In the genomic region with DNA sequence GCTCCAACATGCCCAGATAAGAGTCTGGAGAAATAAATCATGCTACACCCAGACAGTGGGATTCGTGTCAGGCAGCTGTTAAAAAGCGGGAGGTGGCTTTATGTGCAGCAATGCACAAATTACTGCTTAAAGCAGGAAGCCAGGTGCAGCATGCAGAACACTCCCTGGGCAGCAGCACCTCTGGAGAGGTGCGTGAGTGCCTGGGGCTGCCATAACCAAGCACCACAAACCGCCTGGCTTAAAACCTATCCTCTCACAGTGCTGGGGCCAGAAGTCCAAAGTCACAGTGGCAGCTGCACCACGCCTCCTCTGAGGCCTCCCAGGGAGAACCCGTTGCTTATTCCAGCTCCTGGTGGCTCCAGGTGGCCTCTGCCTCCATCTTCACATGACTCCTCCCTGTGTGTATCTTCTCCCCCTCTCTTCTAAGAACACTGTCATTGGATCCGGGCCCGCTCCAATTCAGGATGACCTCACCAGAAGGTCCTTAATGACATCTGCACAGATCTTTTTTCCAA, we compare ENCODE assay signal across 1 cellular context.
TF ChIP-seq lines count a peak whose summit lies in the region.

No MANE protein-coding gene starts in this region.

TF ChIP-seq in GM23338, 12 proteins besides CTCF, POLR2A, EP300 and RAD21 (continued from another document):
- TF ChIP-seq ZNF462 (CRISPR knock-in tag; IDR thresholded peaks at IDR 0.05) = no peak
- no peak for TF ChIP-seq ZNF331 (CRISPR knock-in tag; IDR thresholded peaks at IDR 0.05; ENCODE audit: low read depth)
- TF ChIP-seq REST (IDR thresholded peaks at IDR 0.05; ENCODE audit: unreplicated experiment) = no peak
- no peak for TF ChIP-seq EZH2 (IDR thresholded peaks at IDR 0.05; ENCODE audit: low read depth, unreplicated experiment)
- no peak for TF ChIP-seq EZH2phosphoT487 (IDR thresholded peaks at IDR 0.05; ENCODE audit: unreplicated experiment)
- no peak for TF ChIP-seq POLR2AphosphoS5 (IDR thresholded peaks at IDR 0.05; ENCODE audit: low read depth)
- TF ChIP-seq, protein P1, sequence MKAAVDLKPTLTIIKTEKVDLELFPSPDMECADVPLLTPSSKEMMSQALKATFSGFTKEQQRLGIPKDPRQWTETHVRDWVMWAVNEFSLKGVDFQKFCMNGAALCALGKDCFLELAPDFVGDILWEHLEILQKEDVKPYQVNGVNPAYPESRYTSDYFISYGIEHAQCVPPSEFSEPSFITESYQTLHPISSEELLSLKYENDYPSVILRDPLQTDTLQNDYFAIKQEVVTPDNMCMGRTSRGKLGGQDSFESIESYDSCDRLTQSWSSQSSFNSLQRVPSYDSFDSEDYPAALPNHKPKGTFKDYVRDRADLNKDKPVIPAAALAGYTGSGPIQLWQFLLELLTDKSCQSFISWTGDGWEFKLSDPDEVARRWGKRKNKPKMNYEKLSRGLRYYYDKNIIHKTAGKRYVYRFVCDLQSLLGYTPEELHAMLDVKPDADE (IDR thresholded peaks at IDR 0.05) = no peak
- TF ChIP-seq JUNB (IDR thresholded peaks at IDR 0.05; ENCODE audit: unreplicated experiment) = no peak
- TF ChIP-seq ZNF114 (CRISPR knock-in tag; IDR thresholded peaks at IDR 0.05) = no peak
- TF ChIP-seq STAT1 (IDR thresholded peaks at IDR 0.05; ENCODE audit: unreplicated experiment) = no peak
- TF ChIP-seq CREB1 (CRISPR knock-in tag; IDR thresholded peaks at IDR 0.05; ENCODE audit: low read depth) = no peak
